1 cellular context compared by ENCODE assay signal in the genomic region with DNA sequence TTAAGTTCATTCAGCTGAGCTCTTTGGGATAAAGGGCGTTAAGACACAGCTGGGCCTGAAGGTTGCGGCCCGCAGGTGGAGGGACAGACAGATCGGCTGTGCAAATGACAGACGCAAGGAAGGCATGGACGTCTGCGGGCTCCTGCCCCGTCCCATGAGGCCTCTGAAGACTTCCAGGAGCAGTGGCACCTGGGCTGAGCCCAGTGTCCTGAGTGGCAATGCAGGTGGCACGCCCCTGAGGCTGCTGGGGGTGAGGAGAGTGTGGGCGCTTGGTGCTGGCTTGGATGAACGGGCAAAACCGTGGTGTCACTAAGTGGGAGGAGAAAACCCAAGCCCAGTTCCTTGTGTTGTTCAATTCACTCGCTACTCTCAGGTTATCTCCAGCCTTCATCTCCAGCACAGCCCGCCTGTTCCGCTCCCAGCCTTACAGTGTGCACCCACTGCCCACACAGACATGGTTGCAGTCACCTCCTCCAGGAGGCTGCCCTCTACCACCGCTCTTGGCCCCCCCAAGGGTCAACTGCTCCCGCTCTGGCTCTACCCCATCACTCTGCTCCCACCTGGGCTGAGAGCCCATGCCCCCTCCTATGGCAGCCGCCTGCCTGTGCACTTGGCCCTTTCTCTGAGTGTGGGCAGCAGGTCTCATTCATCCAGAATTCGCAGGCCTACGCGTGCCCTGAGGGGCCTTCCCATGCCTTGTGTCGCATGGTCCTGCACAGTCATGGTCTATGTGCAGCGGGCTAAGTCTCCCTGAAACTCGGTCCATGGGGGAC.
A peak's percentile ranks its signal among the peaks of the same experiment; 100 is the strongest.
TF ChIP-seq lines count a peak whose summit lies in the region.

No MANE protein-coding gene starts in this region.

TF ChIP-seq in HepG2, 621 proteins besides CTCF, POLR2A, EP300 and RAD21:
- TF ChIP-seq ZNF766 (CRISPR knock-in tag; IDR thresholded peaks at IDR 0.05; ENCODE audit: borderline replicate concordance) (no peak), ZNF891 (CRISPR knock-in tag; IDR thresholded peaks at IDR 0.05) (peak; percentile 32; the same call in 1 of the 2 replicates)
